Comparison of ENCODE assay signal across 9 cellular contexts in the genomic region with DNA sequence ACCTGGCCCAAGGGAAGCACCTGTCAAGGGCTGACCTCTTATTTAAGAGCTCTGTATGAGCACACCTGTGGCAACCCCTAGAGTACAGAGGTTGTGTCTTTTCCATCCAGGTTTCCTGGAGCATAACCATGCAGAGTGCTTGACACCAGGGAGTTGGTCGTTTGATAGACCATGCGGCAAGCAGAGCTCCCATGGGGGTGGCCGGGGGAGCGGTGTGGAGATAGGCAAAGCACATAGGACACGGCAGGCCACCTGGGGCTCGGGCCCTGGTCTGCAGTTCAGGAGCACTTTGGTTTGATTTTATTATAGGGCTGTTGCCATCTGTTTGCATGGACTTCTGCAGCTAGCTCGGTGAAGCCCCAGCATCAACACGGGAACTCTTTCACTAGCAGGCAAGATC.
"Had no signal": no experiment of that assay in that cellular context is flagged by ENCODE, and none has a peak within 500 bp of the region (broad histone marks: within the 10 kb centered on the region; RNA-seq: fewer than 3 reads in every experiment).

No MANE protein-coding gene starts in this region.

- H3K4me2 ChIP-seq: GM23338 had no signal

- H3K27ac Mint-ChIP-seq: GM23338, H9 had no signal

- H3K9me3 Mint-ChIP-seq: GM23338 had no signal

- DNase-seq: H9, HCEC 1CT, IMR-90, KG1 had no signal

- H3K4me3 Mint-ChIP-seq: GM23338, H9 had no signal

- ATAC-seq: GM23338, K562 had no signal

- FAIRE-seq: H1, H54, HTR-8/SVneo, K562 had no signal

- H3K4me3 ChIP-seq: GM23338, K562 had no signal
